8 cellular contexts compared by ENCODE assay signal in genomic region chr7:131011976-131012375, GRCh38.
DNase-seq lines count a peak whose midpoint lies in the region; TF ChIP-seq lines count a peak whose summit lies in the region.

No MANE protein-coding gene starts in this region.

- H3K9me3 ChIP-seq in adipocyte (ENCODE audit: control insufficient read depth, low read length) (no peaks in the 10 kb centered on the region), right atrium auricular region (no peaks in the 10 kb centered on the region), transverse colon (no peaks in the 10 kb centered on the region)

- no peak for TF ChIP-seq CTCF in right atrium auricular region (IDR thresholded peaks at IDR 0.05)
- no peak for TF ChIP-seq CTCF in transverse colon (IDR thresholded peaks at IDR 0.05)

- peaks cover 89% of the 10 kb centered on the region for H3K4me1 Mint-ChIP-seq in activated naive CD4-positive, alpha-beta T cell treated with anti-CD3 and anti-CD28 coated beads for 36 hours (ENCODE audit: low read depth)

- H3K4me3 ChIP-seq in adipocyte (ENCODE audit: low read length) (peak overlapping the region; percentile 68), right atrium auricular region (no peak overlapping the region), transverse colon (no peak overlapping the region)

- peak overlapping the region; percentile 34 for H3K4me3 Mint-ChIP-seq in activated naive CD4-positive, alpha-beta T cell treated with anti-CD3 and anti-CD28 coated beads for 36 hours

- no peaks in the 10 kb centered on the region for H3K9me3 Mint-ChIP-seq in activated naive CD4-positive, alpha-beta T cell treated with anti-CD3 and anti-CD28 coated beads for 36 hours

- TF ChIP-seq POLR2A in transverse colon (IDR thresholded peaks at IDR 0.05) = no peak

- 39 to 48% methylated on average over 4 of the region's 4 CpGs for WGBS in transverse colon (ENCODE audit: low coverage in 1 of 2), 2 donors

- intact Hi-C loops in activated naive CD4-positive, alpha-beta T cell treated with anti-CD3 and anti-CD28 coated beads for 36 hours (cut with micrococcal nuclease) = loop anchor here (1.0 to 10.0 kb wide), 5 partner anchors 9 to 1060 kb away; partner anchors contain the start of genes MKLN1 and UBE2H
- intact Hi-C loops in transverse colon (cut with DNase I; ENCODE audit: low total_unique reads) (no loop called here), posterior cingulate gyrus (cut with DNase I) (no loop called here)

- peaks cover 4% of the 10 kb centered on the region for H3K36me3 Mint-ChIP-seq in activated naive CD4-positive, alpha-beta T cell treated with anti-CD3 and anti-CD28 coated beads for 36 hours (ENCODE audit: low read depth)

- H3K27me3 ChIP-seq in adipocyte (replicated peaks; ENCODE audit: control insufficient read depth, insufficient read depth, low read length) (no peaks in the 10 kb centered on the region), right atrium auricular region (no peaks in the 10 kb centered on the region), transverse colon (no peaks in the 10 kb centered on the region)

- H3K36me3 ChIP-seq in adipocyte (ENCODE audit: control insufficient read depth, insufficient read depth, low read length, severe bottlenecking) (peaks cover 3% of the 10 kb centered on the region), right atrium auricular region (no peaks in the 10 kb centered on the region), transverse colon (no peaks in the 10 kb centered on the region)

- peak overlapping the region; percentile 91 for H3K27ac Mint-ChIP-seq in activated naive CD4-positive, alpha-beta T cell treated with anti-CD3 and anti-CD28 coated beads for 36 hours

- no peak for DNase-seq in activated naive CD4-positive, alpha-beta T cell treated with anti-CD3 and anti-CD28 coated beads for 36 hours
- no peak for DNase-seq in activated naive CD4-positive, alpha-beta T cell (lab: John Stamatoyannopoulos, UW)
- DNase-seq in adipocyte (ENCODE audit: low read depth) = peak; percentile 93
- no peak for DNase-seq in right atrium auricular region (ENCODE audit: low spot score)
- DNase-seq in transverse colon = no peak
- DNase-seq in middle frontal gyrus (ENCODE audit: extremely low spot score, low spot score) = no peak
- no peak for DNase-seq in GDM1 (lab: John Stamatoyannopoulos, UW)
- no peak for DNase-seq in posterior cingulate gyrus

- peak overlapping the region; percentile 73 for H3K9ac ChIP-seq in adipocyte (ENCODE audit: low read length)

- CTCF ChIA-PET in activated naive CD4-positive, alpha-beta T cell treated with anti-CD3 and anti-CD28 coated beads for 36 hours (lab: Charles Lee) = interaction anchor here (0.6 to 2.1 kb wide), 5 partner anchors 16 to 58 kb away, joined by 4 to 9 read pairs (median 5); no protein-coding TSS in a partner anchor

- H3K27me3 Mint-ChIP-seq in activated naive CD4-positive, alpha-beta T cell treated with anti-CD3 and anti-CD28 coated beads for 36 hours (ENCODE audit: low read depth) = no peaks in the 10 kb centered on the region

- H3K27ac ChIP-seq in right atrium auricular region = peak overlapping the region; percentile 49 to 64
- peak overlapping the region; percentile 61 to 68 (median 66) for H3K27ac ChIP-seq in transverse colon

- in situ Hi-C loops in transverse colon (cut with MboI; ENCODE audit: low pct_ligation_motif_present in 1 of 4, low pct_unique_long_range_greater_than_20kb in 1 of 4, low sequenced_read_pairs in 3 of 4) = no loop called here

- TF ChIP-seq EP300 in transverse colon (IDR thresholded peaks at IDR 0.05; ENCODE audit: low read depth) = no peak

- H3K4me1 ChIP-seq in adipocyte (ENCODE audit: control insufficient read depth, insufficient read depth, low read length) (peaks cover 97% of the 10 kb centered on the region), right atrium auricular region (peaks cover 0 to 94% of the 10 kb centered on the region in 2 donors), transverse colon (peaks cover 31 to 83% (median 47%) of the 10 kb centered on the region in 4 donors)
